ENCODE assay signal across 8 cellular contexts in the genomic region with DNA sequence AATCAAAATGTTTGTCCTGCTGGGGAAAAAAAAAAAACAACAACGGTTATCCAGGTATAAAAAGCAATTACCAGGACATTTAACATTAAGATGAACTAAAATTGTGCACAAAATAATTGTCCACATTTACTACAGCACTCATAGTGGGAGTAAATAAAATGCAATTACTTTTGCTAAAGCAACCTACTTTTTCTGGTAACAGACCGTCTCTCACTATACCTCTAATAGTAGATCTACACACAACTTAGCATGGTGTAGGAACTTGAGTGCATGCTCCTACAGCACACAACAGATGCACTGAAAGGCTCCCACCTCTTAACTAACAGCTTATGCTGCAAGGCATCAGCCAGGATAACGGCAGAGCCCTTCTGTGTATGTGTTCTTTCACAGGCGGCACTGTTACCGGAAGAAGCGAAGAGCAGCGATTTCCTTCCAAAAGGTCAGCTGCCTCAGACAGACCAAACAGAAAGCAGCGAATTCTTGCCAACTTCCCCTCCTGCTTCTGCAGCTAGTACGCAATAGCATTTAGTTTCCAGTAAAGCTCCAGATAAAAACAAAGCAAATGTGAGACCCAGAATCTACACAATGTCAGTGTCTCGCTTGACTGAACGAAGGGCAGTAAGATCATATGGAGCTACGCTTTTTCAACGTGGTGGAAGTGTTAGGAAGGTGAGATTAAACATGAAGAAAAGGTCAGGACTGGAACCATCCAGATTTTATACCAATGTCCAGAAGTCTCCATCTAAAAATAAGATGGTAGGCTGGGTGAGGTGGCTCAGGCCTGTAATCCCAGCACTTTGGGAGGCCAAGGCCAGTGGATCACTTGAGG. TPM values are rescaled to one million over a fixed set of nuclear protein-coding genes. Genes with fewer than 3 reads are reported as not detected.
DNase-seq lines count a peak whose midpoint lies in the region; ATAC-seq, FAIRE-seq and TF ChIP-seq lines count a peak whose summit lies in the region.

No MANE protein-coding gene starts in this region.

- peaks cover 7% of the 10 kb centered on the region; the same call in 1 of the 2 replicates for H3F3A ChIP-seq in Loucy (ENCODE audit: low read depth)

- H3K4me1 ChIP-seq in Loucy (ENCODE audit: insufficient read depth, low read length, poor library complexity, severe bottlenecking) = peaks cover 37% of the 10 kb centered on the region
- peaks cover 8 to 23% of the 10 kb centered on the region in 2 experiments for H3K4me1 ChIP-seq in K562 (replicated peaks in 1 of 2; ENCODE audit: control insufficient read depth in 2 of 2, insufficient read depth in 2 of 2, low read length in 2 of 2)
- H3K4me1 ChIP-seq in kidney (ENCODE audit: control insufficient read depth in 1 of 2, insufficient read depth in 1 of 2, low read depth in 1 of 2, low read length in 2 of 2) = peaks cover 7 to 11% of the 10 kb centered on the region in 2 donors

- H4K20me1 ChIP-seq in Loucy (ENCODE audit: insufficient read depth, low read length, poor library complexity, severe bottlenecking) = peaks cover 45% of the 10 kb centered on the region
- H4K20me1 ChIP-seq in K562 (replicated peaks; ENCODE audit: control insufficient read depth, insufficient read depth, low read length) = no peaks in the 10 kb centered on the region; the same call in 1 of the 2 replicates

- peaks cover 94% of the 10 kb centered on the region for H3K79me2 ChIP-seq in Loucy (ENCODE audit: insufficient read depth, low read length)
- peaks cover 94% of the 10 kb centered on the region for H3K79me2 ChIP-seq in K562 (ENCODE audit: control insufficient read depth, insufficient read depth, low read length)

- H3K9ac ChIP-seq in Loucy (ENCODE audit: low read depth, low read length, poor library complexity, severe bottlenecking) (peak overlapping the region; percentile 71), K562 (ENCODE audit: insufficient read depth in 1 of 2, low read depth in 2 of 2, low read length in 2 of 2) (no peak overlapping the region), kidney (ENCODE audit: low read length in 2 of 2) (peak overlapping the region; percentile 27 to 38)

- CTCF ChIA-PET in K562 (lab: Yijun Ruan, JAX; ENCODE audit: low intra/inter-chr PET ratio) = no interaction called here

- H2AFZ ChIP-seq in Loucy (ENCODE audit: low read length) (no peak overlapping the region), K562 (ENCODE audit: low read depth, low read length) (no peak overlapping the region)

- DNase-seq in CD1c-positive myeloid dendritic cell (ENCODE audit: extremely low spot score) = peak; percentile 91
- peak; percentile 73 for DNase-seq in UCSD-AML1 (lab: John Stamatoyannopoulos, UW; ENCODE audit: unreplicated experiment)
- no peak for DNase-seq in K562 (ENCODE audit: extremely low read depth in 1 of 4, low spot score in 3 of 4)
- DNase-seq in kidney = peak; percentile 82
- DNase-seq in stimulated activated CD4-positive, alpha-beta T cell treated with anti-CD3 and anti-CD28 coated beads, Interleukin-12 subunit alpha, Interleukin-12 subunit beta, amount 100 ng/mL, for 48 hours (ENCODE audit: low read depth in 2 of 3, low spot score in 1 of 3) = peak; percentile 49 to 62 (median 61)
- DNase-seq in NCI-H1930 (lab: John Stamatoyannopoulos, UW) = no peak

- whole genome bisulfite sequencing in K562 (ENCODE audit: insufficient coverage, low coverage, missing lambda C conversion rate) = 83% methylated on average over 13 of the region's 13 CpGs

- TF ChIP-seq CTCF in Loucy (conservative IDR thresholded peaks at IDR 0.05; ENCODE audit: low read length) = no peak
- TF ChIP-seq CTCF in K562 (IDR thresholded peaks at IDR 0.05 in 2 of 3, conservative IDR thresholded peaks at IDR 0.05 in 1 of 3; ENCODE audit: insufficient read depth in 2 of 3, low read depth in 1 of 3, low read length in 3 of 3) = no peak
- no peak for TF ChIP-seq CTCF in kidney (IDR thresholded peaks at IDR 0.05; ENCODE audit: borderline replicate concordance, extremely low read depth, insufficient read depth)

- POLR2A ChIA-PET in K562 (lab: Yijun Ruan, JAX) = interaction anchor here (0.6 to 2.2 kb wide), 5 partner anchors 9 to 63 kb away, joined by 3 to 8 read pairs (median 3); no protein-coding TSS in a partner anchor

- ATAC-seq in GM19452 (IDR thresholded peaks at IDR 0.05; ENCODE audit: unreplicated experiment) (peak; percentile 73), K562 (peak; percentile 36)

- H3K27me3 ChIP-seq in Loucy (ENCODE audit: insufficient read depth, low read length, poor library complexity, severe bottlenecking) = no peaks in the 10 kb centered on the region
- no peaks in the 10 kb centered on the region for H3K27me3 ChIP-seq in K562 (ENCODE audit: control insufficient read depth in 2 of 2, insufficient read depth in 2 of 2, low read length in 2 of 2)

- H3K27ac ChIP-seq in K562 (ENCODE audit: extremely low read depth, low read depth, low read length) = peak overlapping the region; percentile 40; the same call in 1 of the 3 replicates
- peak overlapping the region; percentile 66 to 96 for H3K27ac ChIP-seq in kidney (ENCODE audit: low read depth in 2 of 2, low read length in 2 of 2)

- H3K9me1 ChIP-seq in K562 (ENCODE audit: control insufficient read depth, insufficient read depth, low read length) = no peaks in the 10 kb centered on the region

- intact Hi-C loops in K562 (cut with micrococcal nuclease) (no loop called here), kidney (cut with DNase I) (no loop called here)

- H3K9me3 ChIP-seq in Loucy (ENCODE audit: insufficient read depth, low read depth, low read length) (no peaks in the 10 kb centered on the region), K562 (replicated peaks; ENCODE audit: control insufficient read depth, insufficient read depth, low read depth, low read length) (no peaks in the 10 kb centered on the region), kidney (ENCODE audit: control insufficient read depth in 1 of 2, low read length in 2 of 2) (no peaks in the 10 kb centered on the region)

- BruUV-seq in K562 (replicated peaks; lab: Mats Ljungman, UMichigan) = no TSS peak

- H3K36me3 ChIP-seq in Loucy (ENCODE audit: insufficient read depth, low read length) = peaks cover 4% of the 10 kb centered on the region; the same call in 1 of the 2 replicates
- peaks cover 29% of the 10 kb centered on the region; the same call in 2 of the 3 replicates for H3K36me3 ChIP-seq in K562 (ENCODE audit: control insufficient read depth, insufficient read depth, low read length)
- no peaks in the 10 kb centered on the region for H3K36me3 ChIP-seq in kidney (ENCODE audit: control insufficient read depth in 1 of 2, insufficient read depth in 2 of 2, low read length in 2 of 2)

- FAIRE-seq in K562 (lab: Jason Lieb, UNC) (no peak), kidney (lab: Jason Lieb, UNC) (no peak)

- no peak for TF ChIP-seq RAD21 in K562 (CRISPR knock-in tag; conservative IDR thresholded peaks at IDR 0.05 in 1 of 2, IDR thresholded peaks at IDR 0.05 in 1 of 2)

- H3K4me2 ChIP-seq in Loucy (ENCODE audit: low read depth, low read length, poor library complexity, severe bottlenecking) = peak overlapping the region; percentile 74
- H3K4me2 ChIP-seq in K562 (ENCODE audit: insufficient read depth, low read length) = no peak overlapping the region

- no peaks in the 10 kb centered on the region for H3K9me2 ChIP-seq in Loucy (replicated peaks; ENCODE audit: low read depth, low read length)

- no peak for TF ChIP-seq EP300 in K562 (IDR thresholded peaks at IDR 0.05; ENCODE audit: low read length)

- H3K4me3 ChIP-seq in Loucy (ENCODE audit: low read length, poor library complexity, severe bottlenecking) (peak overlapping the region; percentile 68), K562 (no peak overlapping the region), kidney (ENCODE audit: low read length in 2 of 2) (peak overlapping the region; percentile 50 to 66)

- in situ Hi-C loops in K562 (cut with MboI) = no loop called here

- TF ChIP-seq POLR2A in K562 (conservative IDR thresholded peaks at IDR 0.05) = no peak

RNA-seq across cellular contexts. Expression of a gene that starts 27.6 kb away (rescaled TPM):
- total RNA-seq in K562 (2011; cell fraction: chromatin; rRNA removed; ENCODE audit: low replicate concordance) = 425 and 510 TPM in 2 replicates
- total RNA-seq in K562 (2011; cell fraction: nucleolus; rRNA removed) = 258 and 266 TPM in 2 replicates
- total RNA-seq in K562 (2011; cell fraction: nucleoplasm; rRNA removed) = 265 and 278 TPM in 2 replicates
- total RNA-seq in K562 (2014; rRNA removed) (92.4 and 113 TPM in 2 replicates), K562 (2014; rRNA removed; fragmentation: Illumina TruSeq; extraction: Trizol) (75.5 and 75.7 TPM in 2 replicates), K562 (2015; rRNA removed; fragmentation: Illumina TruSeq; extraction: Trizol) (63.5 and 65.2 TPM in 2 replicates), K562 (2021) (134 TPM in 2 replicates), kidney (68.0 TPM)
- polyA plus RNA-seq in K562 (2011; rRNA removed) (147 and 176 TPM in 2 replicates), K562 (2014; fragmentation: Illumina TruSeq; extraction: Trizol) (117 and 130 TPM in 2 replicates), K562 (2014; fragmentation: Nextera tagmentation; extraction: Ambion mirVana) (10 to 100 TPM; 20.8 to 23.5 TPM), K562 (2014; rRNA removed) (109 and 124 TPM in 2 replicates), kidney (ENCODE audit: insufficient read depth, low read depth, low replicate concordance) (20.4 TPM)
- polyA plus RNA-seq in K562 (2011; cell fraction: cytosol; rRNA removed) = 94.2 and 122 TPM in 2 replicates
- 190 and 298 TPM in 2 replicates for polyA plus RNA-seq in K562 (2011; cell fraction: nucleus; rRNA removed)
- 79.5 and 138 TPM in 2 replicates for polyA plus RNA-seq in K562 (2012)
- polyA minus RNA-seq in K562 (2011; rRNA and poly(A)+ RNA removed) = 101 and 127 TPM in 2 replicates
- 79.7 and 81.7 TPM in 2 replicates for polyA minus RNA-seq in K562 (2011; cell fraction: cytosol; rRNA and poly(A)+ RNA removed)
- 54.4 and 60.3 TPM in 2 replicates for polyA minus RNA-seq in K562 (2011; cell fraction: nucleus; rRNA and poly(A)+ RNA removed)

RNA-seq across cellular contexts. Expression of a gene that starts 39.7 kb away (rescaled TPM):
- total RNA-seq in K562 (2011; cell fraction: chromatin; rRNA removed; ENCODE audit: low replicate concordance) = 251 and 757 TPM in 2 replicates
- 428 and 505 TPM in 2 replicates for total RNA-seq in K562 (2011; cell fraction: nucleolus; rRNA removed)
- total RNA-seq in K562 (2011; cell fraction: nucleoplasm; rRNA removed) = 262 and 311 TPM in 2 replicates
- total RNA-seq in K562 (2014; rRNA removed) = 391 and 467 TPM in 2 replicates
- 156 and 174 TPM in 2 replicates for total RNA-seq in K562 (2014; rRNA removed; fragmentation: Illumina TruSeq; extraction: Trizol)
- total RNA-seq in K562 (2015; rRNA removed; fragmentation: Illumina TruSeq; extraction: Trizol) = 177 and 195 TPM in 2 replicates
- 377 and 414 TPM in 2 replicates for total RNA-seq in K562 (2021)
- polyA plus RNA-seq in K562 (2011; rRNA removed) = 131 and 196 TPM in 2 replicates
- polyA plus RNA-seq in K562 (2011; cell fraction: cytosol; rRNA removed) = 76.7 and 247 TPM in 2 replicates
- polyA plus RNA-seq in K562 (2011; cell fraction: nucleus; rRNA removed) = 268 and 853 TPM in 2 replicates
- 303 and 408 TPM in 2 replicates for polyA plus RNA-seq in K562 (2012)
- 379 and 415 TPM in 2 replicates for polyA plus RNA-seq in K562 (2014; fragmentation: Illumina TruSeq; extraction: Trizol)
- polyA plus RNA-seq in K562 (2014; fragmentation: Nextera tagmentation; extraction: Ambion mirVana) = 10 to 100 TPM; 79.9 to 81.8 TPM
- 239 and 248 TPM in 2 replicates for polyA plus RNA-seq in K562 (2014; rRNA removed)
- 114 and 250 TPM in 2 replicates for polyA minus RNA-seq in K562 (2011; rRNA and poly(A)+ RNA removed)
- polyA minus RNA-seq in K562 (2011; cell fraction: cytosol; rRNA and poly(A)+ RNA removed) = 124 and 299 TPM in 2 replicates
- 105 and 217 TPM in 2 replicates for polyA minus RNA-seq in K562 (2011; cell fraction: nucleus; rRNA and poly(A)+ RNA removed)
- total RNA-seq in kidney = 47.9 TPM
- polyA plus RNA-seq in kidney (ENCODE audit: insufficient read depth, low read depth, low replicate concordance) = 11.5 TPM

RNA-seq across cellular contexts. Expression of a gene that starts 54.3 kb away (rescaled TPM):
- 26.6 and 66.9 TPM in 2 replicates for total RNA-seq in K562 (2011; cell fraction: chromatin; rRNA removed; ENCODE audit: low replicate concordance)
- total RNA-seq in K562 (2011; cell fraction: nucleolus; rRNA removed) = 67.5 and 75.5 TPM in 2 replicates
- 39.0 and 46.6 TPM in 2 replicates for total RNA-seq in K562 (2011; cell fraction: nucleoplasm; rRNA removed)
- total RNA-seq in K562 (2014; rRNA removed) (20.3 and 20.8 TPM in 2 replicates), K562 (2014; rRNA removed; fragmentation: Illumina TruSeq; extraction: Trizol) (5.0 and 5.6 TPM in 2 replicates), K562 (2015; rRNA removed; fragmentation: Illumina TruSeq; extraction: Trizol) (10.4 and 11.2 TPM in 2 replicates), K562 (2021) (21.1 and 23.2 TPM in 2 replicates), kidney (41.2 TPM)
- polyA plus RNA-seq in K562 (2011; rRNA removed) (12.0 and 12.9 TPM in 2 replicates), K562 (2014; fragmentation: Illumina TruSeq; extraction: Trizol) (7.8 and 12.4 TPM in 2 replicates), K562 (2014; fragmentation: Nextera tagmentation; extraction: Ambion mirVana) (under 1 TPM; 0.65 to 0.87 TPM), K562 (2014; rRNA removed) (20.8 and 20.9 TPM in 2 replicates), kidney (ENCODE audit: insufficient read depth, low read depth, low replicate concordance) (37.0 TPM)
- 9.1 and 31.3 TPM in 2 replicates for polyA plus RNA-seq in K562 (2011; cell fraction: cytosol; rRNA removed)
- polyA plus RNA-seq in K562 (2011; cell fraction: nucleus; rRNA removed) = 57.1 and 77.6 TPM in 2 replicates
- polyA plus RNA-seq in K562 (2012) = 14.5 and 28.1 TPM in 2 replicates
- 3.5 and 7.4 TPM in 2 replicates for polyA minus RNA-seq in K562 (2011; rRNA and poly(A)+ RNA removed)
- polyA minus RNA-seq in K562 (2011; cell fraction: cytosol; rRNA and poly(A)+ RNA removed) = 9.6 and 12.1 TPM in 2 replicates
- 16.6 and 17.0 TPM in 2 replicates for polyA minus RNA-seq in K562 (2011; cell fraction: nucleus; rRNA and poly(A)+ RNA removed)

Comparison
In these comparisons a context has a peak if more than half of its experiments do, and no peak if none do; other contexts are left out.
1. DNase-seq: peak in CD1c-positive myeloid dendritic cell (single experiment), UCSD-AML1 (single experiment), kidney (single experiment) and stimulated activated CD4-positive, alpha-beta T cell treated with anti-CD3 and anti-CD28 coated beads, Interleukin-12 subunit alpha, Interleukin-12 subunit beta, amount 100 ng/mL, for 48 hours (3 of 3); none in K562 (0 of 4) and NCI-H1930 (0 of 2).
2. H3K9ac ChIP-seq: peak in Loucy (single experiment) and kidney (2 of 2); none in K562 (0 of 2).